Comparison of ENCODE assay signal across 8 cellular contexts in the genomic region with DNA sequence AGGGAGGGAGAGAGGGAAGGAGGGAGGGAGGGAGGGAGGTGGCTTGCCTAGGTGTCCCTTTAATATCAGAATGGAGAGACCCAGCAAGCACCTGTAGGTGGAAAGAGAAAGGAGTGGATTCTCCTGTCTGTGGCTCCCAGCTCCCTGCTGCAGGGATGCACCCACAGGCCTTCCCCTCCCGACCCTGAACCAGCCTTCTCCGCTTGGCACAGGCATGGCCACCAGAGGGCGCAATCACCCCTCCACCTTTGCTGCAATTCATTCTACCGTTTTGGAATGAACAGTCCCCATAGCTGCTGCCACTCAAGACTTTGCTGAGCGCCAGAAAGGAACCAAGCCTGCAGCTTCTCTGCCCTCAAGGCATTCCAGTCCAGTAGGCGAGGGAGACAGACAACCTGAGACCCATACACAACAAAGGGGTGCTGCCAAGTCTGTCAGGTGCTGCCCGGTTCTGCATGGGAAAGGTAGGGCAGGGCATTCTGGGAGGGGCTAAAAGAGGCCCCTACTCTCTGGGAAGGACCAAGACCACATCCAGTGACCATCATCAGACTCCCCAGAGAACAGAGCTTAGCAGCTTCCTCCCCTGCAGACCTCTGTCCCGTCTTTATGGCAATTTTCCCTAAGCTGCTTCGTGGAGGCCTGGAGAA. TPM values are rescaled to one million over a fixed set of nuclear protein-coding genes. Genes with fewer than 3 reads are reported as not detected.
A peak's percentile ranks its signal among the peaks of the same experiment; 100 is the strongest.
DNase-seq lines count a peak whose midpoint lies in the region; ATAC-seq and TF ChIP-seq lines count a peak whose summit lies in the region.

No MANE protein-coding gene starts in this region.

- H3K36me3 ChIP-seq in GM06990 (ENCODE audit: control insufficient read depth, insufficient read depth, low read length), result peaks cover 8% of the 10 kb centered on the region

- peaks cover 2 to 4% of the 10 kb centered on the region in 2 donors for H3K36me3 Mint-ChIP-seq in naive B cell

- TF ChIP-seq CTCF in GM06990 (IDR thresholded peaks at IDR 0.05; ENCODE audit: insufficient read depth, low read length, poor library complexity, severe bottlenecking) (peak; percentile 96), epithelial cell of esophagus (IDR thresholded peaks at IDR 0.05; ENCODE audit: insufficient read depth, low read depth, low read length, missing control alignments) (peak; percentile 96)

- DNase-seq in GM06990 (ENCODE audit: extremely low read depth, insufficient read length) (peak; percentile 54), HUDEP-2 (lab: John Stamatoyannopoulos, UW; ENCODE audit: unreplicated experiment in 76 of 76) (peak in 70 of 76 experiments; percentile 17 to 90 (median 70)), OCI-M2 (lab: John Stamatoyannopoulos, UW; ENCODE audit: unreplicated experiment) (peak; percentile 26), activated T-cell treated with anti-CD3 and anti-CD28 coated beads for 24 hours (ENCODE audit: low read depth) (peak; percentile 84), epithelial cell of esophagus (ENCODE audit: low read depth) (peak; percentile 72), naive B cell (peak; percentile 76)
- peak; percentile 72 to 76 for DNase-seq in stimulated activated CD8-positive, alpha-beta memory T cell treated with anti-CD3 and anti-CD28 coated beads, Interleukin-7, amount 100 ng/mL, for 4 hours (ENCODE audit: low read depth in 2 of 2)

- peak overlapping the region in 5 of 6 donors; percentile 14 to 91 (median 71) for H3K27ac Mint-ChIP-seq in naive B cell

- peaks cover 60 to 74% (median 69%) of the 10 kb centered on the region in 3 donors for H3K4me1 Mint-ChIP-seq in naive B cell

- no peak overlapping the region for H3K4me3 ChIP-seq in GM06990 (replicated peaks; ENCODE audit: low read depth, low read length)
- H3K4me3 ChIP-seq in epithelial cell of esophagus (ENCODE audit: low read length), result no peak overlapping the region

- H3K27me3 Mint-ChIP-seq in naive B cell, result no peaks in the 10 kb centered on the region

- H3K4me3 Mint-ChIP-seq in naive B cell, result peak overlapping the region in 7 of 8 donors; percentile 15 to 83 (median 59)

- H3K27me3 ChIP-seq in GM06990 (replicated peaks; ENCODE audit: control insufficient read depth, insufficient read depth, low read length), result no peaks in the 10 kb centered on the region

- H3K9me3 Mint-ChIP-seq in naive B cell, result no peaks in the 10 kb centered on the region

- peak; percentile 67 to 72 for ATAC-seq in naive B cell (ENCODE audit: low read depth in 2 of 2)
- ATAC-seq in GM19452 (IDR thresholded peaks at IDR 0.05; ENCODE audit: unreplicated experiment), result no peak

RNA-seq across cellular contexts. Expression of a gene that starts 4.9 kb away (rescaled TPM):
- 1 to 10 TPM in 5 of 6 donors, not detected in 1; 1.6 to 4.4 (median 3.8) TPM for polyA plus RNA-seq in naive B cell (ENCODE audit: low read depth in 6 of 6)

RNA-seq across cellular contexts. Expression of a gene that starts 18.5 kb away (rescaled TPM):
- polyA plus RNA-seq in naive B cell (ENCODE audit: low read depth in 6 of 6), result 10 to 100 TPM; 48.5 to 90.8 (median 75.4) TPM

RNA-seq across cellular contexts. Expression of a gene that starts 22.5 kb away (rescaled TPM):
- polyA plus RNA-seq in naive B cell (ENCODE audit: low read depth in 6 of 6), result 10 to 100 TPM; 10.3 to 25.6 (median 18.7) TPM

RNA-seq across cellular contexts. Expression of a gene that starts 25.1 kb away (rescaled TPM):
- 10 to 100 TPM; 16.8 to 38.5 (median 21.4) TPM for polyA plus RNA-seq in naive B cell (ENCODE audit: low read depth in 6 of 6)

RNA-seq across cellular contexts. Expression of a gene that starts 57.9 kb away (rescaled TPM):
- 10 to 100 TPM; 24.0 to 71.6 (median 58.9) TPM for polyA plus RNA-seq in naive B cell (ENCODE audit: low read depth in 6 of 6)

Comparison
In these comparisons a context has a peak if more than half of its experiments do, and no peak if none do; other contexts are left out.
1. DNase-seq: peak in every context shown above with its lines; median percentile 84 in activated T-cell treated with anti-CD3 and anti-CD28 coated beads for 24 hours; 76 in naive B cell; 74 in stimulated activated CD8-positive, alpha-beta memory T cell treated with anti-CD3 and anti-CD28 coated beads, Interleukin-7, amount 100 ng/mL, for 4 hours; 72 in epithelial cell of esophagus; 70 in HUDEP-2; 54 in GM06990; 26 in OCI-M2.